ENCODE assay signal across 19 cellular contexts in genomic region chr2:221844966-221845365, GRCh38.
DNase-seq lines count a peak whose midpoint lies in the region; ATAC-seq and TF ChIP-seq lines count a peak whose summit lies in the region.
"Had no signal": no experiment of that assay in that cellular context is flagged by ENCODE, and none has a peak within 500 bp of the region (broad histone marks: within the 10 kb centered on the region; RNA-seq: fewer than 3 reads in every experiment).

No MANE protein-coding gene starts in this region.

- ATAC-seq in GM18502 (IDR thresholded peaks at IDR 0.05; ENCODE audit: poor library complexity, unreplicated experiment) (no peak), GM21390 (IDR thresholded peaks at IDR 0.05; ENCODE audit: unreplicated experiment) (no peak)
- ATAC-seq: GM23338 had no signal

- no peaks in the 10 kb centered on the region for H3K4me1 ChIP-seq in mesodermal cell (ENCODE audit: control insufficient read depth, insufficient read depth, low read length, poor library complexity, severe bottlenecking)
- H3K4me1 ChIP-seq: HAP-1 had no signal

- DNase-seq in AG10803 (ENCODE audit: low read depth) (peak; percentile 16), LHCN-M2 (ENCODE audit: low read depth) (peak; percentile 10)
- no peak for DNase-seq in activated CD4-positive, alpha-beta T cell treated with anti-CD3 and anti-CD28 coated beads for 1 hour
- no peak for DNase-seq in effector CD8-positive, alpha-beta T cell (lab: John Stamatoyannopoulos, UW)
- DNase-seq: GF-D8, KBM-7, NCI-H1105, NCI-H2029 treated with DMSO at 0.1 percent for 48 hours, NCI-H524 treated with DMSO at 0.1 percent for 48 hours, NCI-H82, OCI-M1, SHP77, SK-N-SH had no signal

- no peaks in the 10 kb centered on the region for H3K36me3 ChIP-seq in mesodermal cell (ENCODE audit: control insufficient read depth, insufficient read depth, low read length)
- H3K36me3 ChIP-seq: HAP-1 had no signal

- TF ChIP-seq CTCF in AG10803 (conservative IDR thresholded peaks at IDR 0.05; ENCODE audit: low read length) = no peak
- no peak for TF ChIP-seq CTCF in VCaP (conservative IDR thresholded peaks at IDR 0.05)

- peak overlapping the region; percentile 59 for H3K27ac ChIP-seq in VCaP
- peak overlapping the region; percentile 7 for H3K27ac ChIP-seq in mesodermal cell (ENCODE audit: low read depth, low read length, severe bottlenecking)

- H3K4me3 ChIP-seq in AG10803 (ENCODE audit: low read length) (no peak overlapping the region), mesodermal cell (ENCODE audit: extremely low read depth, insufficient read depth, low read length, poor library complexity, severe bottlenecking) (no peak overlapping the region)
- H3K4me3 ChIP-seq: GM23338, HAP-1 had no signal

- 100% methylated on average over 1 of the region's 2 CpGs for WGBS in mesodermal cell (ENCODE audit: insufficient coverage in 2 of 2), 2 experiments

- no peaks in the 10 kb centered on the region for H3K9me3 ChIP-seq in mesodermal cell (ENCODE audit: control insufficient read depth, low read length)
- H3K9me3 ChIP-seq: HAP-1 had no signal

Comparison
In these comparisons a context has a peak if more than half of its experiments do, and no peak if none do; other contexts are left out.
1. DNase-seq: peak in AG10803 (single experiment) and LHCN-M2 (single experiment); none in activated CD4-positive, alpha-beta T cell treated with anti-CD3 and anti-CD28 coated beads for 1 hour (single experiment) and effector CD8-positive, alpha-beta T cell (single experiment).